1 cellular context compared by ENCODE assay signal in the genomic region with DNA sequence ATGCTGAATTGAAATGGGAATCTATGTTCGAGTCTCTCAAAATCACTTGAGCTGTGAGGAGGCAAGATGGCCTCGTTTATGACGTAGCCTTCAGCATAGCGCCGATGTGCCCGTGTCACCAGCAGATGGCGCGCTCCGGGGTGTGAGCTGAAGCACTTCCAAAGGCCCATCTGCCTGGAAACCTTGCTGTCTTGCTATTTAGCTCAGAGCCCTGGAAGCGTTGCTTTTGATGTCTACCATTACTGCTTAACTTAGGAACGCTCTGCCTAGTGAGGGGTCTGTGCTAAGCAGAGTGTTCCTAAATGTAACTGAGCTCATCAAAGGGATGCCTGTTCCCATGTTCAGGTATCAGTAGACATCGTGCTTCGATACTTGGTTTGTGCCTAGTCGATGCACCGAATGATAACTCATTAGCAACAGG.
A peak's percentile ranks its signal among the peaks of the same experiment; 100 is the strongest.
TF ChIP-seq lines count a peak whose summit lies in the region.

No MANE protein-coding gene starts in this region.

TF ChIP-seq in HepG2, 621 proteins besides CTCF, POLR2A, EP300 and RAD21 (continued from another document and continues in another):
- TF ChIP-seq, protein P1, sequence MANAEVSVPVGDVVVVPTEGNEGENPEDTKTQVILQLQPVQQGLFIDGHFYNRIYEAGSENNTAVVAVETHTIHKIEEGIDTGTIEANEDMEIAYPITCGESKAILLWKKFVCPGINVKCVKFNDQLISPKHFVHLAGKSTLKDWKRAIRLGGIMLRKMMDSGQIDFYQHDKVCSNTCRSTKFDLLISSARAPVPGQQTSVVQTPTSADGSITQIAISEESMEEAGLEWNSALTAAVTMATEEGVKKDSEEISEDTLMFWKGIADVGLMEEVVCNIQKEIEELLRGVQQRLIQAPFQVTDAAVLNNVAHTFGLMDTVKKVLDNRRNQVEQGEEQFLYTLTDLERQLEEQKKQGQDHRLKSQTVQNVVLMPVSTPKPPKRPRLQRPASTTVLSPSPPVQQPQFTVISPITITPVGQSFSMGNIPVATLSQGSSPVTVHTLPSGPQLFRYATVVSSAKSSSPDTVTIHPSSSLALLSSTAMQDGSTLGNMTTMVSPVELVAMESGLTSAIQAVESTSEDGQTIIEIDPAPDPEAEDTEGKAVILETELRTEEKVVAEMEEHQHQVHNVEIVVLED (CRISPR knock-in tag; IDR thresholded peaks at IDR 0.05; ENCODE audit: borderline replicate concordance): peak; percentile 49; the same call in 1 of the 2 replicates
- no peak for TF ChIP-seq KLF15 (CRISPR knock-in tag; IDR thresholded peaks at IDR 0.05; ENCODE audit: borderline replicate concordance)
- peak; percentile 87; the same call in 1 of the 2 replicates for TF ChIP-seq TOE1 (CRISPR knock-in tag; IDR thresholded peaks at IDR 0.05)
- TF ChIP-seq RAD51 (IDR thresholded peaks at IDR 0.05; ENCODE audit: borderline replicate concordance): no peak
- no peak; the same call in 1 of the 2 replicates for TF ChIP-seq ZNF446 (CRISPR knock-in tag; IDR thresholded peaks at IDR 0.05)
- TF ChIP-seq RORA (CRISPR knock-in tag; IDR thresholded peaks at IDR 0.05): no peak
- peak; percentile 88 for TF ChIP-seq GATAD2A (CRISPR knock-in tag; IDR thresholded peaks at IDR 0.05)
- no peak for TF ChIP-seq TP53 (CRISPR knock-in tag; conservative IDR thresholded peaks at IDR 0.05)
- TF ChIP-seq CC2D1A (CRISPR knock-in tag; IDR thresholded peaks at IDR 0.05): no peak
- no peak for TF ChIP-seq U2AF2 (IDR thresholded peaks at IDR 0.05; ENCODE audit: low read depth, low read length)
- TF ChIP-seq, protein P2, sequence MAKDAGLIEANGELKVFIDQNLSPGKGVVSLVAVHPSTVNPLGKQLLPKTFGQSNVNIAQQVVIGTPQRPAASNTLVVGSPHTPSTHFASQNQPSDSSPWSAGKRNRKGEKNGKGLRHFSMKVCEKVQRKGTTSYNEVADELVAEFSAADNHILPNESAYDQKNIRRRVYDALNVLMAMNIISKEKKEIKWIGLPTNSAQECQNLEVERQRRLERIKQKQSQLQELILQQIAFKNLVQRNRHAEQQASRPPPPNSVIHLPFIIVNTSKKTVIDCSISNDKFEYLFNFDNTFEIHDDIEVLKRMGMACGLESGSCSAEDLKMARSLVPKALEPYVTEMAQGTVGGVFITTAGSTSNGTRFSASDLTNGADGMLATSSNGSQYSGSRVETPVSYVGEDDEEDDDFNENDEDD (CRISPR knock-in tag; IDR thresholded peaks at IDR 0.05; ENCODE audit: borderline replicate concordance): peak; percentile 46; the same call in 1 of the 2 replicates
- TF ChIP-seq MZF1 (CRISPR knock-in tag; IDR thresholded peaks at IDR 0.05; ENCODE audit: borderline replicate concordance): no peak
- TF ChIP-seq ZNF782 (CRISPR knock-in tag; IDR thresholded peaks at IDR 0.05; ENCODE audit: borderline replicate concordance): no peak
- TF ChIP-seq, protein P3, sequence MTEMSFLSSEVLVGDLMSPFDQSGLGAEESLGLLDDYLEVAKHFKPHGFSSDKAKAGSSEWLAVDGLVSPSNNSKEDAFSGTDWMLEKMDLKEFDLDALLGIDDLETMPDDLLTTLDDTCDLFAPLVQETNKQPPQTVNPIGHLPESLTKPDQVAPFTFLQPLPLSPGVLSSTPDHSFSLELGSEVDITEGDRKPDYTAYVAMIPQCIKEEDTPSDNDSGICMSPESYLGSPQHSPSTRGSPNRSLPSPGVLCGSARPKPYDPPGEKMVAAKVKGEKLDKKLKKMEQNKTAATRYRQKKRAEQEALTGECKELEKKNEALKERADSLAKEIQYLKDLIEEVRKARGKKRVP (CRISPR knock-in tag; IDR thresholded peaks at IDR 0.05): no peak
- peak; percentile 94 for TF ChIP-seq YY1 (IDR thresholded peaks at IDR 0.05; ENCODE audit: insufficient read depth, insufficient replicate concordance, low read depth, low read length)
- no peak for TF ChIP-seq ZNF264 (CRISPR knock-in tag; IDR thresholded peaks at IDR 0.05)
- no peak for TF ChIP-seq ZNF790 (CRISPR knock-in tag; IDR thresholded peaks at IDR 0.05; ENCODE audit: borderline replicate concordance)
- no peak for TF ChIP-seq ZFAT (CRISPR knock-in tag; conservative IDR thresholded peaks at IDR 0.05)
- TF ChIP-seq SNRNP70 (IDR thresholded peaks at IDR 0.05; ENCODE audit: low read depth, low read length): no peak
- TF ChIP-seq SOX5 (CRISPR knock-in tag; IDR thresholded peaks at IDR 0.05; ENCODE audit: borderline replicate concordance): peak; percentile 56
- TF ChIP-seq ZNF235 (CRISPR knock-in tag; IDR thresholded peaks at IDR 0.05; ENCODE audit: borderline replicate concordance): no peak
- no peak for TF ChIP-seq SUZ12 (IDR thresholded peaks at IDR 0.05; ENCODE audit: low read depth, low read length)
- no peak for TF ChIP-seq PHF21A (CRISPR knock-in tag; IDR thresholded peaks at IDR 0.05)
- TF ChIP-seq ONECUT2 (CRISPR knock-in tag; IDR thresholded peaks at IDR 0.05): no peak
- TF ChIP-seq RARG (CRISPR knock-in tag; IDR thresholded peaks at IDR 0.05; ENCODE audit: low read depth): no peak
- TF ChIP-seq SAP130 (CRISPR knock-in tag; IDR thresholded peaks at IDR 0.05; ENCODE audit: low read depth): peak; percentile 75
- TF ChIP-seq ZNF549 (CRISPR knock-in tag; IDR thresholded peaks at IDR 0.05): no peak
- TF ChIP-seq ZNF546 (CRISPR knock-in tag; conservative IDR thresholded peaks at IDR 0.05): no peak
- peak; percentile 71; the same call in 1 of the 2 replicates for TF ChIP-seq ZNF780A (CRISPR knock-in tag; IDR thresholded peaks at IDR 0.05)
- TF ChIP-seq NAIF1 (CRISPR knock-in tag; IDR thresholded peaks at IDR 0.05; ENCODE audit: borderline replicate concordance): no peak
- TF ChIP-seq, protein P4, sequence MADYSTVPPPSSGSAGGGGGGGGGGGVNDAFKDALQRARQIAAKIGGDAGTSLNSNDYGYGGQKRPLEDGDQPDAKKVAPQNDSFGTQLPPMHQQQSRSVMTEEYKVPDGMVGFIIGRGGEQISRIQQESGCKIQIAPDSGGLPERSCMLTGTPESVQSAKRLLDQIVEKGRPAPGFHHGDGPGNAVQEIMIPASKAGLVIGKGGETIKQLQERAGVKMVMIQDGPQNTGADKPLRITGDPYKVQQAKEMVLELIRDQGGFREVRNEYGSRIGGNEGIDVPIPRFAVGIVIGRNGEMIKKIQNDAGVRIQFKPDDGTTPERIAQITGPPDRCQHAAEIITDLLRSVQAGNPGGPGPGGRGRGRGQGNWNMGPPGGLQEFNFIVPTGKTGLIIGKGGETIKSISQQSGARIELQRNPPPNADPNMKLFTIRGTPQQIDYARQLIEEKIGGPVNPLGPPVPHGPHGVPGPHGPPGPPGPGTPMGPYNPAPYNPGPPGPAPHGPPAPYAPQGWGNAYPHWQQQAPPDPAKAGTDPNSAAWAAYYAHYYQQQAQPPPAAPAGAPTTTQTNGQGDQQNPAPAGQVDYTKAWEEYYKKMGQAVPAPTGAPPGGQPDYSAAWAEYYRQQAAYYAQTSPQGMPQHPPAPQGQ (CRISPR knock-in tag; IDR thresholded peaks at IDR 0.05; ENCODE audit: borderline replicate concordance): no peak
- TF ChIP-seq ZNF652 (CRISPR knock-in tag; IDR thresholded peaks at IDR 0.05; ENCODE audit: borderline replicate concordance, low read depth): peak; percentile 36; the same call in 1 of the 2 replicates
- TF ChIP-seq ZNF605 (CRISPR knock-in tag; IDR thresholded peaks at IDR 0.05): peak; percentile 89
- no peak for TF ChIP-seq POLR2G (IDR thresholded peaks at IDR 0.05; ENCODE audit: low read depth, low read length)
- peak; percentile 98 for TF ChIP-seq SMC3 (IDR thresholded peaks at IDR 0.05; ENCODE audit: low read length)
- TF ChIP-seq ZNF121 (CRISPR knock-in tag; IDR thresholded peaks at IDR 0.05): no peak
- TF ChIP-seq FOXJ3 (CRISPR knock-in tag; IDR thresholded peaks at IDR 0.05; ENCODE audit: borderline replicate concordance): no peak
- TF ChIP-seq, protein P5, sequence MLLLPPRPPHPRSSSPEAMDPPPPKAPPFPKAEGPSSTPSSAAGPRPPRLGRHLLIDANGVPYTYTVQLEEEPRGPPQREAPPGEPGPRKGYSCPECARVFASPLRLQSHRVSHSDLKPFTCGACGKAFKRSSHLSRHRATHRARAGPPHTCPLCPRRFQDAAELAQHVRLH (CRISPR knock-in tag; IDR thresholded peaks at IDR 0.05; ENCODE audit: borderline replicate concordance, low read depth): peak; percentile 59; the same call in 1 of the 2 replicates
- TF ChIP-seq, protein P6, sequence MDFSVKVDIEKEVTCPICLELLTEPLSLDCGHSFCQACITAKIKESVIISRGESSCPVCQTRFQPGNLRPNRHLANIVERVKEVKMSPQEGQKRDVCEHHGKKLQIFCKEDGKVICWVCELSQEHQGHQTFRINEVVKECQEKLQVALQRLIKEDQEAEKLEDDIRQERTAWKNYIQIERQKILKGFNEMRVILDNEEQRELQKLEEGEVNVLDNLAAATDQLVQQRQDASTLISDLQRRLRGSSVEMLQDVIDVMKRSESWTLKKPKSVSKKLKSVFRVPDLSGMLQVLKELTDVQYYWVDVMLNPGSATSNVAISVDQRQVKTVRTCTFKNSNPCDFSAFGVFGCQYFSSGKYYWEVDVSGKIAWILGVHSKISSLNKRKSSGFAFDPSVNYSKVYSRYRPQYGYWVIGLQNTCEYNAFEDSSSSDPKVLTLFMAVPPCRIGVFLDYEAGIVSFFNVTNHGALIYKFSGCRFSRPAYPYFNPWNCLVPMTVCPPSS (IDR thresholded peaks at IDR 0.05): no peak
- TF ChIP-seq, protein P7, sequence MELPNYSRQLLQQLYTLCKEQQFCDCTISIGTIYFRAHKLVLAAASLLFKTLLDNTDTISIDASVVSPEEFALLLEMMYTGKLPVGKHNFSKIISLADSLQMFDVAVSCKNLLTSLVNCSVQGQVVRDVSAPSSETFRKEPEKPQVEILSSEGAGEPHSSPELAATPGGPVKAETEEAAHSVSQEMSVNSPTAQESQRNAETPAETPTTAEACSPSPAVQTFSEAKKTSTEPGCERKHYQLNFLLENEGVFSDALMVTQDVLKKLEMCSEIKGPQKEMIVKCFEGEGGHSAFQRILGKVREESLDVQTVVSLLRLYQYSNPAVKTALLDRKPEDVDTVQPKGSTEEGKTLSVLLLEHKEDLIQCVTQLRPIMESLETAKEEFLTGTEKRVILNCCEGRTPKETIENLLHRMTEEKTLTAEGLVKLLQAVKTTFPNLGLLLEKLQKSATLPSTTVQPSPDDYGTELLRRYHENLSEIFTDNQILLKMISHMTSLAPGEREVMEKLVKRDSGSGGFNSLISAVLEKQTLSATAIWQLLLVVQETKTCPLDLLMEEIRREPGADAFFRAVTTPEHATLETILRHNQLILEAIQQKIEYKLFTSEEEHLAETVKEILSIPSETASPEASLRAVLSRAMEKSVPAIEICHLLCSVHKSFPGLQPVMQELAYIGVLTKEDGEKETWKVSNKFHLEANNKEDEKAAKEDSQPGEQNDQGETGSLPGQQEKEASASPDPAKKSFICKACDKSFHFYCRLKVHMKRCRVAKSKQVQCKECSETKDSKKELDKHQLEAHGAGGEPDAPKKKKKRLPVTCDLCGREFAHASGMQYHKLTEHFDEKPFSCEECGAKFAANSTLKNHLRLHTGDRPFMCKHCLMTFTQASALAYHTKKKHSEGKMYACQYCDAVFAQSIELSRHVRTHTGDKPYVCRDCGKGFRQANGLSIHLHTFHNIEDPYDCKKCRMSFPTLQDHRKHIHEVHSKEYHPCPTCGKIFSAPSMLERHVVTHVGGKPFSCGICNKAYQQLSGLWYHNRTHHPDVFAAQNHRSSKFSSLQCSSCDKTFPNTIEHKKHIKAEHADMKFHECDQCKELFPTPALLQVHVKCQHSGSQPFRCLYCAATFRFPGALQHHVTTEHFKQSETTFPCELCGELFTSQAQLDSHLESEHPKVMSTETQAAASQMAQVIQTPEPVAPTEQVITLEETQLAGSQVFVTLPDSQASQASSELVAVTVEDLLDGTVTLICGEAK (IDR thresholded peaks at IDR 0.05): no peak
- TF ChIP-seq, protein P7 (CRISPR knock-in tag; IDR thresholded peaks at IDR 0.05): no peak; the same call in 1 of the 2 replicates
- no peak for TF ChIP-seq GTF3A (CRISPR knock-in tag; conservative IDR thresholded peaks at IDR 0.05)
- no peak for TF ChIP-seq STAT5B (CRISPR knock-in tag; IDR thresholded peaks at IDR 0.05)
- peak; percentile 97 for TF ChIP-seq STAG1 (CRISPR knock-in tag; IDR thresholded peaks at IDR 0.05)
- TF ChIP-seq, protein P8, sequence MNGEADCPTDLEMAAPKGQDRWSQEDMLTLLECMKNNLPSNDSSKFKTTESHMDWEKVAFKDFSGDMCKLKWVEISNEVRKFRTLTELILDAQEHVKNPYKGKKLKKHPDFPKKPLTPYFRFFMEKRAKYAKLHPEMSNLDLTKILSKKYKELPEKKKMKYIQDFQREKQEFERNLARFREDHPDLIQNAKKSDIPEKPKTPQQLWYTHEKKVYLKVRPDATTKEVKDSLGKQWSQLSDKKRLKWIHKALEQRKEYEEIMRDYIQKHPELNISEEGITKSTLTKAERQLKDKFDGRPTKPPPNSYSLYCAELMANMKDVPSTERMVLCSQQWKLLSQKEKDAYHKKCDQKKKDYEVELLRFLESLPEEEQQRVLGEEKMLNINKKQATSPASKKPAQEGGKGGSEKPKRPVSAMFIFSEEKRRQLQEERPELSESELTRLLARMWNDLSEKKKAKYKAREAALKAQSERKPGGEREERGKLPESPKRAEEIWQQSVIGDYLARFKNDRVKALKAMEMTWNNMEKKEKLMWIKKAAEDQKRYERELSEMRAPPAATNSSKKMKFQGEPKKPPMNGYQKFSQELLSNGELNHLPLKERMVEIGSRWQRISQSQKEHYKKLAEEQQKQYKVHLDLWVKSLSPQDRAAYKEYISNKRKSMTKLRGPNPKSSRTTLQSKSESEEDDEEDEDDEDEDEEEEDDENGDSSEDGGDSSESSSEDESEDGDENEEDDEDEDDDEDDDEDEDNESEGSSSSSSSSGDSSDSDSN (CRISPR knock-in tag; IDR thresholded peaks at IDR 0.05): peak; percentile 46
- TF ChIP-seq TBX2 (CRISPR knock-in tag; IDR thresholded peaks at IDR 0.05; ENCODE audit: borderline replicate concordance): no peak; the same call in 1 of the 2 replicates
- no peak for TF ChIP-seq ZSCAN29 (CRISPR knock-in tag; conservative IDR thresholded peaks at IDR 0.05)
